In the genomic region with DNA sequence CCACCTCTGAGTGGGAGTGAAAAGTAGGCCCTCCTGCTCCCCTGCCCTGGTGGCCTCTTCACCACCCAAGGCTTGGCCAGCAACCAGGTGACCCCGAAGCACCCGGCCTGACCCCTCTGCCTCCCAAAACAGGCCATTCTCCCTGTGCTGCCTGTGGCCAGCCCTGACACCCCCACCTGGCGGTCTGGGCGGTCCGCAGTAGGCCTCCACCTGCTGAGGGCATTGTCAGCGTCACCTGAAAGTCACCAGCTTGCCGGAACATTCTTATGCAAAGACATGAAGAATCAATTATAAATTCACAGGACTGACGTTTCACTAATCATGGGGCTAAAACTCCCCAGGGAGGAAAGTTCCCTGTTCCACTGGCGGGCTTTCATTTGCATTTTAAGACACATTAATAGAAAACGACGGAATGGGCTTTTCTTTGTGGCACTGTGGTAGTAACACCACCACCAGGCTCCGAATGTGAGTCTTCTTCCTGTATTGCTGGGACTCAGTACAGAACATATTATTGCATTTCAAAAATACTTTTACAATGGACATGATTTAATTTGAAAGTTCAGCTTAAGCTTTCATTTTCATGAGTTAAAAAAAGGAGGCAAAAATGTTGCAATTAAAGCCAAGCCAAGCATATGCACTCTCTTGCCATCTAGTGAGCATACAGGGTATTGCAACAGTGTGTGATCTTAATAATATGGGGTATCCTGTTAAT, we compare ENCODE assay signal across 8 cellular contexts. TPM values are rescaled to one million over a fixed set of nuclear protein-coding genes. Genes with fewer than 3 reads are reported as not detected.
DNase-seq lines count a peak whose midpoint lies in the region; ATAC-seq and TF ChIP-seq lines count a peak whose summit lies in the region.

No MANE protein-coding gene starts in this region.

- ATAC-seq in GM18870 (IDR thresholded peaks at IDR 0.05; ENCODE audit: unreplicated experiment) (peak; percentile 75), HG02973 (IDR thresholded peaks at IDR 0.05; ENCODE audit: unreplicated experiment) (peak; percentile 75), psoas muscle (no peak)
- peak; percentile 94 for ATAC-seq in activated CD8-positive, alpha-beta T cell treated with anti-CD3 and anti-CD28 coated beads for 36 hours

- H3K27me3 ChIP-seq in psoas muscle (ENCODE audit: insufficient read depth in 3 of 3, low read length in 2 of 3) = no peaks in the 10 kb centered on the region

- peaks cover 5% of the 10 kb centered on the region for H3K36me3 Mint-ChIP-seq in activated CD8-positive, alpha-beta T cell treated with anti-CD3 and anti-CD28 coated beads for 36 hours (ENCODE audit: low read depth)

- peak; percentile 92 for TF ChIP-seq CTCF in activated CD8-positive, alpha-beta T cell treated with anti-CD3 and anti-CD28 coated beads for 36 hours (IDR thresholded peaks at IDR 0.05)
- peak; percentile 94 for TF ChIP-seq CTCF in psoas muscle (IDR thresholded peaks at IDR 0.05)

- no peak overlapping the region for H3K4me3 Mint-ChIP-seq in activated CD8-positive, alpha-beta T cell treated with anti-CD3 and anti-CD28 coated beads for 36 hours

- H3K9me3 ChIP-seq in psoas muscle = no peaks in the 10 kb centered on the region

- no peaks in the 10 kb centered on the region for H3K9me3 Mint-ChIP-seq in activated CD8-positive, alpha-beta T cell treated with anti-CD3 and anti-CD28 coated beads for 36 hours

- peak overlapping the region; percentile 74 for H3K27ac Mint-ChIP-seq in activated CD8-positive, alpha-beta T cell treated with anti-CD3 and anti-CD28 coated beads for 36 hours

- H3K4me1 Mint-ChIP-seq in activated CD8-positive, alpha-beta T cell treated with anti-CD3 and anti-CD28 coated beads for 36 hours (ENCODE audit: low read depth) = peaks cover 11% of the 10 kb centered on the region

- intact Hi-C loops in activated CD8-positive, alpha-beta T cell treated with anti-CD3 and anti-CD28 coated beads for 36 hours (cut with micrococcal nuclease) = no loop called here
- intact Hi-C loops in psoas muscle (cut with DNase I) = loop anchor here in 1 of 2 donors (2.0 kb wide), 1 partner anchor 37 kb away; no protein-coding TSS in a partner anchor

- H3K4me1 ChIP-seq in psoas muscle = peaks cover 42% of the 10 kb centered on the region

- H3K27me3 Mint-ChIP-seq in activated CD8-positive, alpha-beta T cell treated with anti-CD3 and anti-CD28 coated beads for 36 hours = no peaks in the 10 kb centered on the region

- peak; percentile 10 for DNase-seq in DMS114 treated with DMSO at 0.1 percent for 48 hours (lab: John Stamatoyannopoulos, UW; ENCODE audit: unreplicated experiment)
- DNase-seq in NCI-H2029 treated with DMSO at 0.1 percent for 48 hours (lab: John Stamatoyannopoulos, UW) = peak; percentile 42
- peak; percentile 58 for DNase-seq in activated CD8-positive, alpha-beta T cell treated with anti-CD3 and anti-CD28 coated beads for 36 hours
- peak; percentile 57 for DNase-seq in globus pallidus (ENCODE audit: low spot score)
- DNase-seq in psoas muscle = peak in 1 of 2 donors; percentile 43
- no peak for DNase-seq in stimulated activated naive CD4-positive, alpha-beta T cell treated with Interleukin-2 at 50 U/mL for 16 hours (lab: John Stamatoyannopoulos, UW)

- H3K4me3 ChIP-seq in psoas muscle = no peak overlapping the region

- peaks cover 3 to 52% of the 10 kb centered on the region in 2 donors for H3K36me3 ChIP-seq in psoas muscle (ENCODE audit: insufficient read depth in 1 of 2, low read depth in 1 of 2)

- POLR2A ChIA-PET in activated CD8-positive, alpha-beta T cell treated with anti-CD3 and anti-CD28 coated beads for 36 hours (lab: Charles Lee) = no interaction called here

- H3K27ac ChIP-seq in psoas muscle = no peak overlapping the region

- CTCF ChIA-PET in activated CD8-positive, alpha-beta T cell treated with anti-CD3 and anti-CD28 coated beads for 36 hours (lab: Charles Lee) = interaction anchor here (0.6 to 4.3 kb wide), 18 partner anchors 9 to 190 kb away, joined by 3 to 34 read pairs (median 5); a partner anchor contains a TSS

- 63 to 69% (median 64%) methylated on average over 12 of the region's 12 CpGs for WGBS in psoas muscle, 3 donors

RNA-seq across cellular contexts. Expression of a gene that starts 57.4 kb away (rescaled TPM):
- 10 to 100 TPM; 15.7 to 18.2 TPM for total RNA-seq in activated CD8-positive, alpha-beta T cell treated with anti-CD3 and anti-CD28 coated beads for 36 hours
- total RNA-seq in psoas muscle = 100 to 1,000 TPM in 2 of 4 donors, 10 to 100 TPM in 2; 42.5 to 137 (median 76.1) TPM
- 10 to 100 TPM; 42.7 to 95.0 (median 43.7) TPM for polyA plus RNA-seq in psoas muscle

Comparison
In these comparisons a context has a peak if more than half of its experiments do, and no peak if none do; other contexts are left out.
1. ATAC-seq: peak in GM18870 (single experiment), HG02973 (single experiment) and activated CD8-positive, alpha-beta T cell treated with anti-CD3 and anti-CD28 coated beads for 36 hours (single experiment); none in psoas muscle (0 of 4).